ENCODE assay signal across 22 cellular contexts in the genomic region with DNA sequence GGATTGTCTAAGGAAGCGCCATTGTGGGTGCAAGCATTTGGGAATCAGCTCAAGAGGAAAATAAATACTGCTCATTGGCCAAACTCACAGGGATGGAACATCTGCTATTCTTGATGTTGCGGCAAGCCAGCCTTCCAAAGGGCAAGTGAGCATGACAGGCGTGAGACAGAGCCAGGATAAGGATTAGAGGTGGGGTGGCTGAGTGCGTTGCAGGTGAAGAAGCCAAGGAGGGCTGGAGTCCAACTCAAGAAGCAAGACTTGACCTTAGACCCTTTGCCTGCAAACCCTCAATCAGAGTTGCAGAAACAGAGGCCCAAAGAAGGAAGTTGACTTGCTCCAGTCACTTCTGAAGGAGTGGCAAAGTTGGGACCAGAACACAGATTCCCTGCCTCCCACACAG.
"Had no signal": no experiment of that assay in that cellular context is flagged by ENCODE, and none has a peak within 500 bp of the region (broad histone marks: within the 10 kb centered on the region; RNA-seq: fewer than 3 reads in every experiment).

No MANE protein-coding gene starts in this region.

- H3K36me3 ChIP-seq: lower lobe of right lung, neural progenitor cell, right lobe of liver, tibial artery had no signal

- H3K4me1 ChIP-seq: neural progenitor cell, parathyroid adenoma, tibial artery had no signal

- H3K4me1 Mint-ChIP-seq: immature natural killer cell; stimulated activated naive CD8-positive, alpha-beta T cell treated with anti-CD3 and anti-CD28 coated beads, Interleukin-15, amount 100 ng/mL, for 72 hours had no signal

- DNase-seq: cortex of kidney; effector memory CD8-positive, alpha-beta T cell; hypothalamus; immature natural killer cell; islet precursor cell; kidney glomerular epithelial cell; left ventricle myocardium superior; lower lobe of right lung; right lobe of liver; stimulated activated CD4-positive, alpha-beta T cell treated with anti-CD3 and anti-CD28 coated beads, Interleukin-12 subunit alpha, Interleukin-12 subunit beta, amount 100 ng/mL, for 4 hours; stimulated activated CD4-positive, alpha-beta T cell treated with anti-CD3 and anti-CD28 coated beads, Interleukin-1b, Interleukin-23, amount 100 ng/mL, for 48 hours; stimulated activated CD4-positive, alpha-beta T cell treated with anti-CD3 and anti-CD28 coated beads, Interleukin-4, amount 100 ng/mL, for 1 hour; stimulated activated CD8-positive, alpha-beta memory T cell treated with anti-CD3 and anti-CD28 coated beads, Interleukin-4, amount 100 ng/mL, for 48 hours; stimulated activated naive CD4-positive, alpha-beta T cell; stimulated activated naive CD8-positive, alpha-beta T cell treated with anti-CD3 and anti-CD28 coated beads, Interleukin-15, amount 100 ng/mL, for 72 hours; tibial artery had no signal

- H3K9me3 ChIP-seq: lower lobe of right lung, right lobe of liver, tibial artery had no signal

- H3K4me3 Mint-ChIP-seq: effector memory CD8-positive, alpha-beta T cell; immature natural killer cell; natural killer cell treated with Interleukin-12 subunit alpha and Interleukin-12 subunit beta and Interleukin-15 and Interleukin-18, amount 100 ng/mL, for 72 hours; neural progenitor cell; stimulated activated naive CD8-positive, alpha-beta T cell treated with anti-CD3 and anti-CD28 coated beads, Interleukin-15, amount 100 ng/mL, for 72 hours; type B pancreatic cell had no signal

- H3K9me3 Mint-ChIP-seq: effector memory CD8-positive, alpha-beta T cell; natural killer cell treated with Interleukin-12 subunit alpha and Interleukin-12 subunit beta and Interleukin-15 and Interleukin-18, amount 100 ng/mL, for 72 hours; neural progenitor cell; stimulated activated naive CD8-positive, alpha-beta T cell treated with anti-CD3 and anti-CD28 coated beads, Interleukin-15, amount 100 ng/mL, for 72 hours; type B pancreatic cell had no signal

- H3K27ac ChIP-seq: lower lobe of right lung, neural progenitor cell, parathyroid adenoma, right lobe of liver, tibial artery had no signal

- H3K4me3 ChIP-seq: lower lobe of right lung, neural progenitor cell, right lobe of liver, smooth muscle cell, tibial artery had no signal

- H3K36me3 Mint-ChIP-seq: immature natural killer cell; natural killer cell treated with Interleukin-12 subunit alpha and Interleukin-12 subunit beta and Interleukin-15 and Interleukin-18, amount 100 ng/mL, for 72 hours; neural progenitor cell had no signal

- ATAC-seq: effector memory CD8-positive, alpha-beta T cell; left ventricle myocardium superior; lower lobe of right lung; natural killer cell treated with Interleukin-12 subunit alpha and Interleukin-12 subunit beta and Interleukin-15 and Interleukin-18, amount 100 ng/mL, for 72 hours; right lobe of liver; stimulated activated naive CD8-positive, alpha-beta T cell treated with anti-CD3 and anti-CD28 coated beads, Interleukin-15, amount 100 ng/mL, for 72 hours had no signal

- H3K27me3 Mint-ChIP-seq: progenitor cell of endocrine pancreas; stimulated activated naive CD8-positive, alpha-beta T cell treated with anti-CD3 and anti-CD28 coated beads, Interleukin-15, amount 100 ng/mL, for 72 hours; type B pancreatic cell had no signal

- H3K27ac Mint-ChIP-seq: effector memory CD8-positive, alpha-beta T cell; immature natural killer cell; natural killer cell treated with Interleukin-12 subunit alpha and Interleukin-12 subunit beta and Interleukin-15 and Interleukin-18, amount 100 ng/mL, for 72 hours; neural progenitor cell; progenitor cell of endocrine pancreas; stimulated activated naive CD8-positive, alpha-beta T cell treated with anti-CD3 and anti-CD28 coated beads, Interleukin-15, amount 100 ng/mL, for 72 hours; type B pancreatic cell had no signal

- H3K27me3 ChIP-seq: neural progenitor cell, right lobe of liver had no signal
